Comparison of ENCODE assay signal across 1 cellular context in the genomic region with DNA sequence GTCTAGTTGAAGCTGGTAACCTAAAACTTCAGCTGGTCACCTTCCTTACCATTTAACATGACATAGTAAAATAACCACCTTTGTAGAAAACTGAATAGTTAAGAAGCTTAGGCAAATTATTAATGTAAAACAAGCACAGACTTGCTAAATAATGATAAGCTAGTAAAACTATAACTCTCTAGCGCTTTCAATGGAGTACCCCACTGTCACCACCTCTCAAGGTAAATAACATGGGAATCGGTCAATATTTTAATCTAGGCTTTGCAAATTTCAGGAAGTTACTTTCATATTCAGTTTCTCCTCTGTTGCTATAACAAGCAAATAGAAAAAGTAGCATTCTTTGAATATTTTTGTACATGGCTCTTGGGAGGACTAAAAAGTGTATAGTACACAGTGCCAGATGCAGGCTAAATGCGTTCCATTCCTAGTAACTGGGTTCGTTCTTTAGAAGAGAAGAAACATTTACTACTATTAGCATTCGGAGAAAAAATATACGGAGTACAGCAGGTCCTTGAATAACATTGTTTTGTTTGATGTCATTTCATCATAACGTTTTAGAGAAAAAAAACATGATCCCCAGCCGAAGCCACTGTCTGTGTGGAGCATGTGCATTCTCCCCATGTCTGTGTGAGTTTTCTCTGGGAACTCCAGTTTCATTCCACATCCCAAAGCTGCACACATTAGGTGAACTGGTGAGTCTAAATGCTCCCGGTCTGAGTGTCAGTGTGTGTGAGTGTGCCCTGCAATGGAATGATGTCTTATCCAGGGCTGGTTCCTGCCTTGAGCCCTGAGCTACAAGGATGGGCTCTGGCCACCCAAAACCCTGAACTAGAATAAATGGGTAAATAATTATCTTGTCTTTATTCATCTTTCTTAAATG.
TF ChIP-seq lines count a peak whose summit lies in the region.

No MANE protein-coding gene starts in this region.

TF ChIP-seq in HepG2, 621 proteins besides CTCF, POLR2A, EP300 and RAD21:
- TF ChIP-seq, protein P1, sequence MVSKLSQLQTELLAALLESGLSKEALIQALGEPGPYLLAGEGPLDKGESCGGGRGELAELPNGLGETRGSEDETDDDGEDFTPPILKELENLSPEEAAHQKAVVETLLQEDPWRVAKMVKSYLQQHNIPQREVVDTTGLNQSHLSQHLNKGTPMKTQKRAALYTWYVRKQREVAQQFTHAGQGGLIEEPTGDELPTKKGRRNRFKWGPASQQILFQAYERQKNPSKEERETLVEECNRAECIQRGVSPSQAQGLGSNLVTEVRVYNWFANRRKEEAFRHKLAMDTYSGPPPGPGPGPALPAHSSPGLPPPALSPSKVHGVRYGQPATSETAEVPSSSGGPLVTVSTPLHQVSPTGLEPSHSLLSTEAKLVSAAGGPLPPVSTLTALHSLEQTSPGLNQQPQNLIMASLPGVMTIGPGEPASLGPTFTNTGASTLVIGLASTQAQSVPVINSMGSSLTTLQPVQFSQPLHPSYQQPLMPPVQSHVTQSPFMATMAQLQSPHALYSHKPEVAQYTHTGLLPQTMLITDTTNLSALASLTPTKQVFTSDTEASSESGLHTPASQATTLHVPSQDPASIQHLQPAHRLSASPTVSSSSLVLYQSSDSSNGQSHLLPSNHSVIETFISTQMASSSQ (IDR thresholded peaks at IDR 0.05; ENCODE audit: low read depth) = peak; percentile 61; the same call in 1 of the 2 replicates
- TF ChIP-seq, protein P1 (CRISPR knock-in tag; IDR thresholded peaks at IDR 0.05; ENCODE audit: borderline replicate concordance) = no peak
- TF ChIP-seq, protein P2, sequence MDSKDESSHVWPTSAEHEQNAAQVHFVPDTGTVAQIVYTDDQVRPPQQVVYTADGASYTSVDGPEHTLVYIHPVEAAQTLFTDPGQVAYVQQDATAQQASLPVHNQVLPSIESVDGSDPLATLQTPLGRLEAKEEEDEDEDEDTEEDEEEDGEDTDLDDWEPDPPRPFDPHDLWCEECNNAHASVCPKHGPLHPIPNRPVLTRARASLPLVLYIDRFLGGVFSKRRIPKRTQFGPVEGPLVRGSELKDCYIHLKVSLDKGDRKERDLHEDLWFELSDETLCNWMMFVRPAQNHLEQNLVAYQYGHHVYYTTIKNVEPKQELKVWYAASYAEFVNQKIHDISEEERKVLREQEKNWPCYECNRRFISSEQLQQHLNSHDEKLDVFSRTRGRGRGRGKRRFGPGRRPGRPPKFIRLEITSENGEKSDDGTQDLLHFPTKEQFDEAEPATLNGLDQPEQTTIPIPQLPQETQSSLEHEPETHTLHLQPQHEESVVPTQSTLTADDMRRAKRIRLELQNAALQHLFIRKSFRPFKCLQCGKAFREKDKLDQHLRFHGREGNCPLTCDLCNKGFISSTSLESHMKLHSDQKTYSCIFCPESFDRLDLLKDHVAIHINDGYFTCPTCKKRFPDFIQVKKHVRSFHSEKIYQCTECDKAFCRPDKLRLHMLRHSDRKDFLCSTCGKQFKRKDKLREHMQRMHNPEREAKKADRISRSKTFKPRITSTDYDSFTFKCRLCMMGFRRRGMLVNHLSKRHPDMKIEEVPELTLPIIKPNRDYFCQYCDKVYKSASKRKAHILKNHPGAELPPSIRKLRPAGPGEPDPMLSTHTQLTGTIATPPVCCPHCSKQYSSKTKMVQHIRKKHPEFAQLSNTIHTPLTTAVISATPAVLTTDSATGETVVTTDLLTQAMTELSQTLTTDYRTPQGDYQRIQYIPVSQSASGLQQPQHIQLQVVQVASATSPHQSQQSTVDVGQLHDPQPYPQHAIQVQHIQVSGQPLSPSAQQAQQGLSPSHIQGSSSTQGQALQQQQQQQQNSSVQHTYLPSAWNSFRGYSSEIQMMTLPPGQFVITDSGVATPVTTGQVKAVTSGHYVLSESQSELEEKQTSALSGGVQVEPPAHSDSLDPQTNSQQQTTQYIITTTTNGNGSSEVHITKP (CRISPR knock-in tag; IDR thresholded peaks at IDR 0.05; ENCODE audit: low read depth) = no peak
- TF ChIP-seq, protein P3, sequence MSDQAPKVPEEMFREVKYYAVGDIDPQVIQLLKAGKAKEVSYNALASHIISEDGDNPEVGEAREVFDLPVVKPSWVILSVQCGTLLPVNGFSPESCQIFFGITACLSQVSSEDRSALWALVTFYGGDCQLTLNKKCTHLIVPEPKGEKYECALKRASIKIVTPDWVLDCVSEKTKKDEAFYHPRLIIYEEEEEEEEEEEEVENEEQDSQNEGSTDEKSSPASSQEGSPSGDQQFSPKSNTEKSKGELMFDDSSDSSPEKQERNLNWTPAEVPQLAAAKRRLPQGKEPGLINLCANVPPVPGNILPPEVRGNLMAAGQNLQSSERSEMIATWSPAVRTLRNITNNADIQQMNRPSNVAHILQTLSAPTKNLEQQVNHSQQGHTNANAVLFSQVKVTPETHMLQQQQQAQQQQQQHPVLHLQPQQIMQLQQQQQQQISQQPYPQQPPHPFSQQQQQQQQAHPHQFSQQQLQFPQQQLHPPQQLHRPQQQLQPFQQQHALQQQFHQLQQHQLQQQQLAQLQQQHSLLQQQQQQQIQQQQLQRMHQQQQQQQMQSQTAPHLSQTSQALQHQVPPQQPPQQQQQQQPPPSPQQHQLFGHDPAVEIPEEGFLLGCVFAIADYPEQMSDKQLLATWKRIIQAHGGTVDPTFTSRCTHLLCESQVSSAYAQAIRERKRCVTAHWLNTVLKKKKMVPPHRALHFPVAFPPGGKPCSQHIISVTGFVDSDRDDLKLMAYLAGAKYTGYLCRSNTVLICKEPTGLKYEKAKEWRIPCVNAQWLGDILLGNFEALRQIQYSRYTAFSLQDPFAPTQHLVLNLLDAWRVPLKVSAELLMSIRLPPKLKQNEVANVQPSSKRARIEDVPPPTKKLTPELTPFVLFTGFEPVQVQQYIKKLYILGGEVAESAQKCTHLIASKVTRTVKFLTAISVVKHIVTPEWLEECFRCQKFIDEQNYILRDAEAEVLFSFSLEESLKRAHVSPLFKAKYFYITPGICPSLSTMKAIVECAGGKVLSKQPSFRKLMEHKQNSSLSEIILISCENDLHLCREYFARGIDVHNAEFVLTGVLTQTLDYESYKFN (CRISPR knock-in tag; conservative IDR thresholded peaks at IDR 0.05) = 0 out of 2 replicates have a peak, but pooled peaks have one; percentile 18
- no peak for TF ChIP-seq TAF1 (CRISPR knock-in tag; IDR thresholded peaks at IDR 0.05)
- TF ChIP-seq ONECUT2 (CRISPR knock-in tag; IDR thresholded peaks at IDR 0.05) = peak; percentile 43; the same call in 1 of the 2 replicates
- TF ChIP-seq TBX3 (IDR thresholded peaks at IDR 0.05; ENCODE audit: borderline replicate concordance) = no peak
- no peak for TF ChIP-seq NFRKB (IDR thresholded peaks at IDR 0.05)
